16 cellular contexts compared by ENCODE assay signal in genomic region chr18:31233550-31234306, GRCh38.
DNase-seq lines count a peak whose midpoint lies in the region; ATAC-seq and TF ChIP-seq lines count a peak whose summit lies in the region.
"Had no signal": no experiment of that assay in that cellular context is flagged by ENCODE, and none has a peak within 500 bp of the region (broad histone marks: within the 10 kb centered on the region; RNA-seq: fewer than 3 reads in every experiment).

No MANE protein-coding gene starts in this region.

- TF ChIP-seq CTCF in HCT116 (IDR thresholded peaks at IDR 0.05 in 2 of 3, conservative IDR thresholded peaks at IDR 0.05 in 1 of 3; ENCODE audit: borderline replicate concordance in 1 of 3, insufficient read depth in 1 of 3, low read depth in 2 of 3, low read length in 2 of 3) (no peak), mammary epithelial cell (conservative IDR thresholded peaks at IDR 0.05 in 1 of 2, IDR thresholded peaks at IDR 0.05 in 1 of 2; ENCODE audit: extremely low read depth in 1 of 2, insufficient read depth in 1 of 2, low read depth in 1 of 2, low read length in 2 of 2) (no peak), transverse colon (IDR thresholded peaks at IDR 0.05) (no peak)

- dilution Hi-C loops in mammary epithelial cell (cut with HindIII; ENCODE audit: low sequenced_read_pairs): loop anchor here (25.0 kb wide), 1 partner anchor 196 kb away; the partner anchor contains the start of gene DSC3

- H3K27ac ChIP-seq in HCT116 (ENCODE audit: low read depth, low read length): no peak overlapping the region
- no peak overlapping the region for H3K27ac ChIP-seq in mammary epithelial cell (ENCODE audit: insufficient read depth, low read depth, low read length)
- peak overlapping the region in 3 of 4 donors; percentile 46 to 67 (median 58) for H3K27ac ChIP-seq in transverse colon
- H3K27ac ChIP-seq: esophagus squamous epithelium had no signal

- no TSS peak for BruUV-seq in HCT116 (replicated peaks; lab: Mats Ljungman, UMichigan)
- BruUV-seq in mammary epithelial cell (replicated peaks; lab: Mats Ljungman, UMichigan): no TSS peak

- no peak for TF ChIP-seq RAD21 in HCT116 (IDR thresholded peaks at IDR 0.05; ENCODE audit: low read depth)

- H3K4me2 ChIP-seq in HCT116 (ENCODE audit: low read length) (peak overlapping the region; percentile 64), mammary epithelial cell (ENCODE audit: insufficient read depth, low read depth, low read length) (no peak overlapping the region)

- H3K9me2 ChIP-seq in HCT116 (ENCODE audit: insufficient read depth): no peaks in the 10 kb centered on the region

- H3K79me2 ChIP-seq in HCT116 (ENCODE audit: insufficient read depth, low read length) (no peaks in the 10 kb centered on the region), mammary epithelial cell (ENCODE audit: insufficient read depth, low read length) (no peaks in the 10 kb centered on the region)

- H3K36me3 ChIP-seq in HCT116 (ENCODE audit: control insufficient read depth in 1 of 2, insufficient read depth in 2 of 2, low read length in 2 of 2) (no peaks in the 10 kb centered on the region), mammary epithelial cell (ENCODE audit: insufficient read depth, low read length) (no peaks in the 10 kb centered on the region), transverse colon (no peaks in the 10 kb centered on the region)
- H3K36me3 ChIP-seq: BE2C, esophagus squamous epithelium had no signal

- POLR2A ChIA-PET in HCT116 (lab: Charles Lee): no interaction called here

- no peak for DNase-seq in HCT116 (ENCODE audit: low read depth, low spot score)
- DNase-seq in mammary epithelial cell: no peak
- DNase-seq in left colon: peak in 1 of 2 donors; percentile 17
- no peak for DNase-seq in transverse colon
- DNase-seq in activated T-cell treated with anti-CD3 and anti-CD28 coated beads, Interleukin-2, amount 50 U/mL, for 72 hours: no peak
- DNase-seq in nucleus accumbens (lab: John Stamatoyannopoulos, UW): no peak
- DNase-seq: activated naive CD8-positive, alpha-beta T cell treated with anti-CD3 and anti-CD28 coated beads, Interleukin-2, amount 10 ng/mL, durations not matched to agents 7 days and 5 days; BE2C; esophagus squamous epithelium; GF-D8; glutamatergic neuron; HFFc6; NCI-H1436 treated with DMSO at 0.1 percent for 48 hours; RPMI8226; stimulated activated CD4-positive, alpha-beta T cell treated with anti-CD3 and anti-CD28 coated beads, Interleukin-4, amount 100 ng/mL, for 1 hour had no signal

- peak; percentile 37; the same call in 1 of the 2 replicates for ATAC-seq in HCT116
- peak; percentile 79 for ATAC-seq in left colon
- no peak for ATAC-seq in activated T-cell treated with anti-CD3 and anti-CD28 coated beads, Interleukin-2, amount 50 U/mL, for 72 hours (replicated peaks in 1 of 2)
- no peak for ATAC-seq in GM18498 (IDR thresholded peaks at IDR 0.05; ENCODE audit: unreplicated experiment)

- RAD21 ChIA-PET in HCT116 (lab: Charles Lee; ENCODE audit: low non-redundant PET in 1 of 2, low total read pairs in 2 of 2, uncharacterized antibody in 2 of 2, unreplicated experiment in 2 of 2): interaction anchor here in 1 of 2 experiments (0.6 to 1.0 kb wide), 2 partner anchors 27 to 222 kb away, joined by 3 to 5 read pairs; no protein-coding TSS in a partner anchor

- H3K4me1 Mint-ChIP-seq in activated T-cell treated with anti-CD3 and anti-CD28 coated beads, Interleukin-2, amount 50 U/mL, for 72 hours (ENCODE audit: low read depth): no peaks in the 10 kb centered on the region
- H3K4me1 Mint-ChIP-seq: activated naive CD8-positive, alpha-beta T cell treated with anti-CD3 and anti-CD28 coated beads, Interleukin-2, amount 10 ng/mL, durations not matched to agents 7 days and 5 days had no signal

- no peaks in the 10 kb centered on the region for H3K27me3 Mint-ChIP-seq in activated T-cell treated with anti-CD3 and anti-CD28 coated beads, Interleukin-2, amount 50 U/mL, for 72 hours (ENCODE audit: low read depth)
- H3K27me3 Mint-ChIP-seq: activated naive CD8-positive, alpha-beta T cell treated with anti-CD3 and anti-CD28 coated beads, Interleukin-2, amount 10 ng/mL, durations not matched to agents 7 days and 5 days had no signal

- H3K9me3 Mint-ChIP-seq in activated T-cell treated with anti-CD3 and anti-CD28 coated beads, Interleukin-2, amount 50 U/mL, for 72 hours: peaks cover 4 to 7% of the 10 kb centered on the region in 2 donors

- TF ChIP-seq EP300 in transverse colon (IDR thresholded peaks at IDR 0.05; ENCODE audit: low read depth): no peak

- peak overlapping the region; percentile 82 for H2AFZ ChIP-seq in HCT116 (ENCODE audit: low read depth, low read length, poor library complexity, severe bottlenecking)
- H2AFZ ChIP-seq in mammary epithelial cell (ENCODE audit: low read depth, low read length): peak overlapping the region; percentile 63

- in situ Hi-C loops in mammary epithelial cell (cut with MboI; ENCODE audit: low sequenced_read_pairs in 2 of 2) (loop anchor here in 1 of 2 donors (25.0 kb wide), 1 partner anchor 196 kb away; the partner anchor contains the start of gene DSC3), transverse colon (cut with MboI; ENCODE audit: low pct_ligation_motif_present in 1 of 4, low pct_unique_long_range_greater_than_20kb in 1 of 4, low sequenced_read_pairs in 3 of 4) (no loop called here)

- 60% methylated on average over 2 of the region's 3 CpGs for WGBS in mammary epithelial cell (ENCODE audit: low coverage, missing lambda C conversion rate)
- 33 to 45% methylated on average over 3 of the region's 3 CpGs for WGBS in transverse colon (ENCODE audit: low coverage in 1 of 2), 2 donors

- intact Hi-C loops in HCT116 (cut with micrococcal nuclease) (loop anchor here (5.0 to 10.0 kb wide), 2 partner anchors 131 to 219 kb away; partner anchors contain the start of gene DSC2), mammary epithelial cell (cut with micrococcal nuclease) (no loop called here), left colon (cut with DNase I, micrococcal nuclease) (no loop called here), transverse colon (cut with DNase I; ENCODE audit: low total_unique reads) (no loop called here)

- no peaks in the 10 kb centered on the region for H4K20me1 ChIP-seq in HCT116 (ENCODE audit: insufficient read depth)
- H4K20me1 ChIP-seq in mammary epithelial cell (ENCODE audit: insufficient read depth, low read length): no peaks in the 10 kb centered on the region

- H3K27me3 ChIP-seq in HCT116 (ENCODE audit: insufficient read depth, low read length) (no peaks in the 10 kb centered on the region), mammary epithelial cell (ENCODE audit: insufficient read depth, low read length) (no peaks in the 10 kb centered on the region), transverse colon (no peaks in the 10 kb centered on the region)
- H3K27me3 ChIP-seq: BE2C, esophagus squamous epithelium had no signal

- H3K36me3 Mint-ChIP-seq in activated T-cell treated with anti-CD3 and anti-CD28 coated beads, Interleukin-2, amount 50 U/mL, for 72 hours (ENCODE audit: insufficient read depth in 2 of 2): no peaks in the 10 kb centered on the region
- H3K36me3 Mint-ChIP-seq: activated naive CD8-positive, alpha-beta T cell treated with anti-CD3 and anti-CD28 coated beads, Interleukin-2, amount 10 ng/mL, durations not matched to agents 7 days and 5 days had no signal

- H3K4me3 ChIP-seq in HCT116 (replicated peaks in 1 of 2; ENCODE audit: low read depth in 1 of 2, low read length in 2 of 2) (peak overlapping the region in 1 of 2 experiments; percentile 28; a peak in 1 of 4 replicates), mammary epithelial cell (replicated peaks in 1 of 3; ENCODE audit: insufficient read depth in 1 of 3, low read depth in 2 of 3, low read length in 3 of 3) (no peak overlapping the region), transverse colon (no peak overlapping the region)
- H3K4me3 ChIP-seq: esophagus squamous epithelium had no signal

- H3K9ac ChIP-seq in HCT116 (ENCODE audit: low read length) (no peak overlapping the region), mammary epithelial cell (ENCODE audit: insufficient read depth, low read length) (no peak overlapping the region)

- H3K4me1 ChIP-seq in HCT116 (ENCODE audit: control insufficient read depth in 1 of 2, insufficient read depth in 2 of 2, low read length in 2 of 2) (peaks cover 23 to 55% of the 10 kb centered on the region in 2 experiments), mammary epithelial cell (ENCODE audit: insufficient read depth, low read length) (peaks cover 22% of the 10 kb centered on the region), transverse colon (peaks cover 0 to 27% (median 6%) of the 10 kb centered on the region in 4 donors)
- H3K4me1 ChIP-seq: BE2C had no signal

- TF ChIP-seq POLR2A in HCT116 (IDR thresholded peaks at IDR 0.05; ENCODE audit: borderline replicate concordance, extremely low read depth, insufficient read depth, insufficient read length) (no peak), transverse colon (IDR thresholded peaks at IDR 0.05) (no peak)

- no peaks in the 10 kb centered on the region for H3K9me3 ChIP-seq in HCT116 (ENCODE audit: control insufficient read depth in 1 of 2, insufficient read depth in 1 of 2, low read depth in 1 of 2, low read length in 2 of 2)
- H3K9me3 ChIP-seq in mammary epithelial cell (replicated peaks; ENCODE audit: insufficient read depth, low read length): no peaks in the 10 kb centered on the region
- no peaks in the 10 kb centered on the region for H3K9me3 ChIP-seq in transverse colon
- H3K9me3 ChIP-seq: BE2C, esophagus squamous epithelium had no signal

- H3K4me3 Mint-ChIP-seq in activated T-cell treated with anti-CD3 and anti-CD28 coated beads, Interleukin-2, amount 50 U/mL, for 72 hours: no peak overlapping the region
- H3K4me3 Mint-ChIP-seq: activated naive CD8-positive, alpha-beta T cell treated with anti-CD3 and anti-CD28 coated beads, Interleukin-2, amount 10 ng/mL, durations not matched to agents 7 days and 5 days; HFFc6 had no signal

- no peak overlapping the region for H3K27ac Mint-ChIP-seq in activated T-cell treated with anti-CD3 and anti-CD28 coated beads, Interleukin-2, amount 50 U/mL, for 72 hours
- H3K27ac Mint-ChIP-seq: activated naive CD8-positive, alpha-beta T cell treated with anti-CD3 and anti-CD28 coated beads, Interleukin-2, amount 10 ng/mL, durations not matched to agents 7 days and 5 days; HFFc6 had no signal

- CTCF ChIA-PET in HCT116 (lab: Charles Lee) (no interaction called here), mammary epithelial cell (lab: Charles Lee; ENCODE audit: low non-redundant PET) (interaction anchor here (0.7 kb wide), 1 partner anchor 266 kb away, joined by 3 read pairs; no protein-coding TSS in a partner anchor)

TF ChIP-seq in HCT116, 20 proteins besides CTCF, POLR2A, EP300 and RAD21 (continues in another document):
- TF ChIP-seq, protein P1, sequence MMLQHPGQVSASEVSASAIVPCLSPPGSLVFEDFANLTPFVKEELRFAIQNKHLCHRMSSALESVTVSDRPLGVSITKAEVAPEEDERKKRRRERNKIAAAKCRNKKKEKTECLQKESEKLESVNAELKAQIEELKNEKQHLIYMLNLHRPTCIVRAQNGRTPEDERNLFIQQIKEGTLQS (IDR thresholded peaks at IDR 0.05): no peak
- TF ChIP-seq EGR1 (IDR thresholded peaks at IDR 0.05; ENCODE audit: low read depth): no peak
- no peak for TF ChIP-seq JUND (IDR thresholded peaks at IDR 0.05)
- TF ChIP-seq YY1 (IDR thresholded peaks at IDR 0.05; ENCODE audit: extremely low read depth, insufficient replicate concordance, low read depth, low read length): no peak
- TF ChIP-seq CBX3 (IDR thresholded peaks at IDR 0.05; ENCODE audit: low read depth): no peak

Comparison
In these comparisons a context has a peak if more than half of its experiments do, and no peak if none do; other contexts are left out.
1. ATAC-seq: peak in HCT116 (single experiment) and left colon (single experiment); none in activated T-cell treated with anti-CD3 and anti-CD28 coated beads, Interleukin-2, amount 50 U/mL, for 72 hours (0 of 2) and GM18498 (single experiment).
2. H3K27ac ChIP-seq: peak in transverse colon (3 of 4); none in HCT116 (single experiment) and mammary epithelial cell (single experiment).